Comparison of ENCODE assay signal across 12 cellular contexts in genomic region chr1:189619682-189620332, GRCh38.
DNase-seq lines count a peak whose midpoint lies in the region; ATAC-seq and TF ChIP-seq lines count a peak whose summit lies in the region.
"Had no signal": no experiment of that assay in that cellular context is flagged by ENCODE, and none has a peak within 500 bp of the region (broad histone marks: within the 10 kb centered on the region; RNA-seq: fewer than 3 reads in every experiment).

No MANE protein-coding gene starts in this region.

- DNase-seq in ACHN = peak; percentile 92
- peak; percentile 45 for DNase-seq in HK-2 (ENCODE audit: unreplicated experiment)
- DNase-seq in RWPE2 (ENCODE audit: low spot score) = peak; percentile 81
- DNase-seq in fibroblast of the aortic adventitia (ENCODE audit: low read depth) = peak; percentile 78
- DNase-seq in retina = no peak
- no peak for DNase-seq in GOT3 (lab: John Stamatoyannopoulos, UW)
- DNase-seq: activated B cell treated with CpG ODN at 0.5 μM for 24 hours; activated naive CD4-positive, alpha-beta T cell treated with anti-CD3 and anti-CD28 coated beads, Interleukin-2, amount 10 ng/mL, durations not matched to agents 7 days and 5 days; mucosa of descending colon had no signal

- in situ Hi-C loops in ACHN (cut with HindIII; ENCODE audit: low pct_ligation_motif_present, low pct_unique_long_range_greater_than_20kb, low sequenced_read_pairs) = no loop called here

- H3K9me3 ChIP-seq in RWPE2 (ENCODE audit: severe bottlenecking) = no peaks in the 10 kb centered on the region
- H3K9me3 ChIP-seq: BLaER1 treated with 17β-estradiol and CSF1 and Interleukin-3, amounts not matched to agents 10 nM and 100 nM; mucosa of descending colon had no signal

- H3K36me3 ChIP-seq in RWPE2 (ENCODE audit: low read depth) = no peaks in the 10 kb centered on the region
- H3K36me3 ChIP-seq: BLaER1 treated with 17β-estradiol and CSF1 and Interleukin-3, amounts not matched to agents 10 nM and 100 nM had no signal

- no peak overlapping the region for H3K4me3 ChIP-seq in RWPE2 (ENCODE audit: severe bottlenecking)
- no peak overlapping the region for H3K4me3 ChIP-seq in fibroblast of the aortic adventitia (ENCODE audit: low read depth, low read length)
- H3K4me3 ChIP-seq: BLaER1 treated with 17β-estradiol and CSF1 and Interleukin-3, amounts not matched to agents 10 nM and 100 nM; mucosa of descending colon had no signal

- ATAC-seq in RWPE2 (ENCODE audit: low read depth) = peak; percentile 81
- ATAC-seq in HG03378 (IDR thresholded peaks at IDR 0.05; ENCODE audit: unreplicated experiment) = no peak
- no peak for ATAC-seq in GM19452 (IDR thresholded peaks at IDR 0.05; ENCODE audit: unreplicated experiment)
- ATAC-seq: mucosa of descending colon had no signal

- H3K27me3 ChIP-seq in RWPE2 (ENCODE audit: insufficient read depth, poor library complexity, severe bottlenecking) = no peaks in the 10 kb centered on the region
- H3K27me3 ChIP-seq: BLaER1 treated with 17β-estradiol and CSF1 and Interleukin-3, amounts not matched to agents 10 nM and 100 nM had no signal

- H3K27ac ChIP-seq in RWPE2 (ENCODE audit: poor library complexity, severe bottlenecking) = peak overlapping the region; percentile 40
- H3K27ac ChIP-seq: BLaER1 treated with 17β-estradiol and CSF1 and Interleukin-3, amounts not matched to agents 10 nM and 100 nM had no signal

- TF ChIP-seq CTCF in RWPE2 (IDR thresholded peaks at IDR 0.05; ENCODE audit: poor library complexity, severe bottlenecking) = peak; percentile 45
- no peak for TF ChIP-seq CTCF in fibroblast of the aortic adventitia (IDR thresholded peaks at IDR 0.05; ENCODE audit: insufficient read depth, low read length)

- peaks cover 18% of the 10 kb centered on the region for H3K4me1 ChIP-seq in RWPE2 (ENCODE audit: insufficient read depth, poor library complexity, severe bottlenecking)
- H3K4me1 ChIP-seq: BLaER1 treated with 17β-estradiol and CSF1 and Interleukin-3, amounts not matched to agents 10 nM and 100 nM had no signal

Comparison
In these comparisons a context has a peak if more than half of its experiments do, and no peak if none do; other contexts are left out.
1. DNase-seq: peak in ACHN (single experiment), HK-2 (single experiment), RWPE2 (single experiment) and fibroblast of the aortic adventitia (single experiment); none in retina (single experiment) and GOT3 (single experiment).